2 cellular contexts compared by ENCODE assay signal in genomic region chr3:72233571-72233970, GRCh38.
TF ChIP-seq lines count a peak whose summit lies in the region.

No MANE protein-coding gene starts in this region.

TF ChIP-seq in H1, 55 proteins besides CTCF, POLR2A, EP300 and RAD21 (continued from another document):
- no peak for TF ChIP-seq ATF3 (IDR thresholded peaks at IDR 0.05; ENCODE audit: insufficient read depth, low read depth, low read length)
- TF ChIP-seq SP2 (IDR thresholded peaks at IDR 0.05; ENCODE audit: low read length) = no peak
- no peak for TF ChIP-seq RXRA (IDR thresholded peaks at IDR 0.05; ENCODE audit: insufficient read depth, low read depth, low read length)
- no peak for TF ChIP-seq GTF2F1 (IDR thresholded peaks at IDR 0.05; ENCODE audit: borderline replicate concordance, low read depth, low read length)
- TF ChIP-seq SAP30 (IDR thresholded peaks at IDR 0.05; ENCODE audit: insufficient read depth, insufficient replicate concordance, low read length) = no peak
- no peak for TF ChIP-seq CBX5 (IDR thresholded peaks at IDR 0.05; ENCODE audit: low read depth, low read length)
- no peak for TF ChIP-seq RBBP5 (IDR thresholded peaks at IDR 0.05; ENCODE audit: borderline replicate concordance, low read depth, low read length)
- no peak for TF ChIP-seq JUN (IDR thresholded peaks at IDR 0.05; ENCODE audit: low read depth, low read length)
- TF ChIP-seq JUND (IDR thresholded peaks at IDR 0.05; ENCODE audit: low read length) = no peak

TF ChIP-seq in WTC11, 78 proteins besides CTCF, POLR2A, EP300 and RAD21 (continued from another document):
- TF ChIP-seq E2F4 (CRISPR knock-in tag; IDR thresholded peaks at IDR 0.05; ENCODE audit: borderline replicate concordance, low read depth) (no peak), TP53 (CRISPR knock-in tag; IDR thresholded peaks at IDR 0.05) (no peak), GABPB1 (CRISPR knock-in tag; IDR thresholded peaks at IDR 0.05) (no peak), NFE2L1 (CRISPR knock-in tag; IDR thresholded peaks at IDR 0.05) (no peak), E2F5 (CRISPR knock-in tag; IDR thresholded peaks at IDR 0.05) (no peak), ZNF396 (CRISPR knock-in tag; IDR thresholded peaks at IDR 0.05; ENCODE audit: borderline replicate concordance) (no peak)
